18 cellular contexts compared by ENCODE assay signal in the genomic region with DNA sequence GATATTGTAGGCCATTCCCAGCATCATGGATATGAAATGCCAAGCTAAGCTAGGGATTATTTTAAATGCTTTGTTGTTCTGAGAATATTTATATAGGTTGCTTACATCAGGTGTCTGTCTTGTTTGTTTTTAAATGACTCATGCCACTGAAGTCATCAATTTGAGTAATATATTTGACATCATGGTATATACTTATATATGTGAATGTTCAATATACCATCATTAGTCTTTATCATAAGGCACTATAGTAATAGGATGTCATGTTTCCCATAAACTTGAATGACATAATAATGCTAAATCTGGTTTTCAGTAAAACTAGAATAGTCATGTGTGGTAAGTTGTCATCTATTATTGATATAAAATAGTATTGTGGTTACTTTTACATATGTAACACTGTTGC. TPM values are rescaled to one million over a fixed set of nuclear protein-coding genes. Genes with fewer than 3 reads are reported as not detected.
A peak's percentile ranks its signal among the peaks of the same experiment; 100 is the strongest.
DNase-seq lines count a peak whose midpoint lies in the region; ATAC-seq, FAIRE-seq and TF ChIP-seq lines count a peak whose summit lies in the region.
"Had no signal": no experiment of that assay in that cellular context is flagged by ENCODE, and none has a peak within 500 bp of the region (broad histone marks: within the 10 kb centered on the region; RNA-seq: fewer than 3 reads in every experiment).

No MANE protein-coding gene starts in this region.

- peak overlapping the region; percentile 94; the same call in 1 of the 2 replicates for H3K27ac Mint-ChIP-seq in WTC11
- H3K27ac Mint-ChIP-seq: CD4-positive, alpha-beta T cell; HFFc6 had no signal

- TF ChIP-seq RAD21 in A549 (conservative IDR thresholded peaks at IDR 0.05 in 1 of 2, IDR thresholded peaks at IDR 0.05 in 1 of 2) = no peak

- TF ChIP-seq EP300 in A549 (IDR thresholded peaks at IDR 0.05) = no peak

- no peak overlapping the region for H3K27ac ChIP-seq in A549
- H3K27ac ChIP-seq: C4-2B, HL-60 had no signal

- CTCF ChIA-PET in A549 (lab: Yijun Ruan, JAX) (interaction anchor here (0.9 to 1.4 kb wide), 3 partner anchors 11 to 118 kb away, joined by 3 to 5 read pairs (median 3); no protein-coding TSS in a partner anchor), WTC11 (lab: Charles Lee) (no interaction called here)

- POLR2A ChIA-PET in A549 (lab: Yijun Ruan, JAX) (interaction anchor here (1.1 to 2.0 kb wide), 2 partner anchors 13 to 14 kb away, joined by 3 to 7 read pairs; partner anchors contain the start of genes ABHD17B and C9orf85), WTC11 (lab: Charles Lee) (no interaction called here)

- FAIRE-seq in A549 (lab: Jason Lieb, UNC) (no peak), D721Med (lab: Jason Lieb, UNC) (peak; percentile 48)
- FAIRE-seq: A204.1, G401.6, GM12891 had no signal

- H3K27me3 Mint-ChIP-seq in WTC11 (ENCODE audit: low read depth) = no peaks in the 10 kb centered on the region
- H3K27me3 Mint-ChIP-seq: CD4-positive, alpha-beta T cell had no signal

- peaks cover 82% of the 10 kb centered on the region for H3K4me1 Mint-ChIP-seq in WTC11

- no peak for TF ChIP-seq CTCF in A549 (IDR thresholded peaks at IDR 0.05)
- no peak for TF ChIP-seq CTCF in D721Med (IDR thresholded peaks at IDR 0.05; ENCODE audit: insufficient read depth, missing control alignments)
- no peak for TF ChIP-seq CTCF in WTC11 (IDR thresholded peaks at IDR 0.05)
- no peak for TF ChIP-seq CTCF in epithelial cell of esophagus (IDR thresholded peaks at IDR 0.05; ENCODE audit: insufficient read depth, low read depth, low read length, missing control alignments)

- no peak for DNase-seq in A549 (ENCODE audit: low read depth in 1 of 2, low spot score in 1 of 2)
- DNase-seq in D721Med (ENCODE audit: insufficient read length, low spot score) = no peak
- DNase-seq in WTC11 (ENCODE audit: low spot score) = no peak
- peak; percentile 61 for DNase-seq in epithelial cell of esophagus (ENCODE audit: low read depth)
- no peak for DNase-seq in NCI-H524 treated with DMSO at 0.1 percent for 48 hours (lab: John Stamatoyannopoulos, UW)
- no peak for DNase-seq in COR-L47 (lab: John Stamatoyannopoulos, UW)
- DNase-seq in activated naive CD4-positive, alpha-beta T cell (lab: John Stamatoyannopoulos, UW) = no peak
- no peak for DNase-seq in KG1 (lab: John Stamatoyannopoulos, UW)
- DNase-seq: AML-193; CD4-positive, alpha-beta T cell; HCEC 1CT; HFFc6 had no signal

- no peak overlapping the region for H3K4me3 Mint-ChIP-seq in WTC11
- H3K4me3 Mint-ChIP-seq: CD4-positive, alpha-beta T cell; GM23338; HFFc6 had no signal

- H3K4me3 ChIP-seq in A549 = no peak overlapping the region
- no peak overlapping the region for H3K4me3 ChIP-seq in epithelial cell of esophagus (ENCODE audit: low read length)
- H3K4me3 ChIP-seq: GM23338 had no signal

- ATAC-seq in A549 = no peak
- ATAC-seq in WTC11 = no peak
- ATAC-seq: GM23338 had no signal

- no peak for TF ChIP-seq POLR2A in A549 (IDR thresholded peaks at IDR 0.05; ENCODE audit: low read length)

- peaks cover 7% of the 10 kb centered on the region for H3K9me3 Mint-ChIP-seq in WTC11
- H3K9me3 Mint-ChIP-seq: CD4-positive, alpha-beta T cell; HFFc6 had no signal

- H3K4me1 ChIP-seq in A549 = peaks cover 9% of the 10 kb centered on the region; the same call in 1 of the 3 replicates

- H3K4me2 ChIP-seq in A549 = no peak overlapping the region
- H3K4me2 ChIP-seq: GM23338 had no signal

- no peaks in the 10 kb centered on the region for H3K9me3 ChIP-seq in A549

- peaks cover 21% of the 10 kb centered on the region for H3K36me3 Mint-ChIP-seq in WTC11

TF ChIP-seq in A549, 52 proteins besides CTCF, POLR2A, EP300 and RAD21:
- TF ChIP-seq ZNF302 (CRISPR knock-in tag; IDR thresholded peaks at IDR 0.05) = no peak
- TF ChIP-seq KDM1A (IDR thresholded peaks at IDR 0.05; ENCODE audit: low read depth) = no peak
- TF ChIP-seq ESRRA (IDR thresholded peaks at IDR 0.05; ENCODE audit: borderline replicate concordance, low read length) = no peak
- no peak for TF ChIP-seq FOSB (CRISPR knock-in tag; IDR thresholded peaks at IDR 0.05)
- no peak for TF ChIP-seq HDAC2 (IDR thresholded peaks at IDR 0.05)
- TF ChIP-seq MAZ (IDR thresholded peaks at IDR 0.05; ENCODE audit: borderline replicate concordance, low read depth, low read length) = no peak
- no peak for TF ChIP-seq SMC3 (IDR thresholded peaks at IDR 0.05)
- TF ChIP-seq FOSL2 (IDR thresholded peaks at IDR 0.05) = no peak
- TF ChIP-seq FOSL2 (CRISPR knock-in tag; IDR thresholded peaks at IDR 0.05) = peak; percentile 35; the same call in 1 of the 2 replicates

TF ChIP-seq in WTC11, 78 proteins besides CTCF, POLR2A, EP300 and RAD21:
- TF ChIP-seq E2F4 (CRISPR knock-in tag; IDR thresholded peaks at IDR 0.05; ENCODE audit: borderline replicate concordance, low read depth) = no peak
- TF ChIP-seq NR1H2 (CRISPR knock-in tag; IDR thresholded peaks at IDR 0.05) = no peak
- TF ChIP-seq ATF1 (CRISPR knock-in tag; IDR thresholded peaks at IDR 0.05) = no peak

RNA-seq across cellular contexts. Expression of gene C9orf85, which starts 13.1 kb away (rescaled TPM):
- polyA plus RNA-seq in A549 (2011; rRNA removed) = 15.1 and 24.6 TPM in 2 replicates
- 7.6 and 7.8 TPM in 2 replicates for polyA plus RNA-seq in A549 (2012; cell fraction: cytosol; rRNA removed)
- 2.4 and 3.0 TPM in 2 replicates for polyA plus RNA-seq in A549 (2012; cell fraction: nucleus; rRNA removed)
- 15.9 to 19.0 TPM (median 16.9 TPM) in 3 replicates for polyA plus RNA-seq in A549 (2017; fragmentation: RNase III; extraction: RNeasy Plus Mini Kit Qiagen cat#74134 plus additional on column Dnase treatment)
- 5.1 and 5.4 TPM in 2 replicates for polyA minus RNA-seq in A549 (2011; rRNA and poly(A)+ RNA removed)
- total RNA-seq in WTC11 (2021) = 13.2 to 20.2 TPM (median 15.2 TPM) in 3 replicates

RNA-seq across cellular contexts. Expression of gene ABHD17B, which starts 13.6 kb away (rescaled TPM):
- polyA plus RNA-seq in A549 (2011; rRNA removed) = 24.7 and 25.3 TPM in 2 replicates
- polyA plus RNA-seq in A549 (2012; cell fraction: cytosol; rRNA removed) = 8.0 and 10.3 TPM in 2 replicates
- polyA plus RNA-seq in A549 (2012; cell fraction: nucleus; rRNA removed) = 6.3 and 8.2 TPM in 2 replicates
- 14.6 to 16.6 TPM (median 14.9 TPM) in 3 replicates for polyA plus RNA-seq in A549 (2017; fragmentation: RNase III; extraction: RNeasy Plus Mini Kit Qiagen cat#74134 plus additional on column Dnase treatment)
- 16.2 and 16.3 TPM in 2 replicates for polyA minus RNA-seq in A549 (2011; rRNA and poly(A)+ RNA removed)
- 55.0 to 59.9 TPM (median 56.6 TPM) in 3 replicates for total RNA-seq in WTC11 (2021)
